8 cellular contexts compared by ENCODE assay signal in genomic region chr1:222643603-222643936, GRCh38. TPM values are rescaled to one million over a fixed set of nuclear protein-coding genes. Genes with fewer than 3 reads are reported as not detected.
DNase-seq lines count a peak whose midpoint lies in the region; ATAC-seq and TF ChIP-seq lines count a peak whose summit lies in the region.

No MANE protein-coding gene starts in this region.

- H3K4me1 ChIP-seq in parathyroid adenoma, result no peaks in the 10 kb centered on the region

- ATAC-seq in HG03139 (IDR thresholded peaks at IDR 0.05; ENCODE audit: unreplicated experiment), result no peak

- H3K9ac ChIP-seq in SU-DHL-6 (ENCODE audit: low read length) (peak overlapping the region; percentile 75), parathyroid adenoma (peak overlapping the region; percentile 21)

- no peaks in the 10 kb centered on the region for H3K9me2 ChIP-seq in SU-DHL-6 (replicated peaks; ENCODE audit: insufficient read depth, low read length)

- TF ChIP-seq CTCF in SU-DHL-6 (IDR thresholded peaks at IDR 0.05; ENCODE audit: insufficient read depth, low read length, poor library complexity, severe bottlenecking) (no peak), fibroblast of the aortic adventitia (IDR thresholded peaks at IDR 0.05; ENCODE audit: insufficient read depth, low read length) (no peak), parathyroid adenoma (IDR thresholded peaks at IDR 0.05) (no peak)

- peak overlapping the region; percentile 93 for H2AFZ ChIP-seq in SU-DHL-6 (ENCODE audit: low read depth, low read length, severe bottlenecking)
- H2AFZ ChIP-seq in parathyroid adenoma, result peak overlapping the region; percentile 94

- H3K79me2 ChIP-seq in SU-DHL-6 (ENCODE audit: insufficient read depth, low read length) (peaks cover 14% of the 10 kb centered on the region), parathyroid adenoma (peaks cover 4% of the 10 kb centered on the region)

- H3K36me3 ChIP-seq in SU-DHL-6 (ENCODE audit: low read length) (peaks cover 4% of the 10 kb centered on the region; the same call in 1 of the 2 replicates), parathyroid adenoma (ENCODE audit: control insufficient read depth, insufficient read depth, low read length) (no peaks in the 10 kb centered on the region)

- peak overlapping the region; percentile 76 for H3K4me3 ChIP-seq in SU-DHL-6 (ENCODE audit: insufficient read depth, low read length, poor library complexity, severe bottlenecking)
- peak overlapping the region; percentile 93 for H3K4me3 ChIP-seq in fibroblast of the aortic adventitia (ENCODE audit: low read depth, low read length)
- H3K4me3 ChIP-seq in parathyroid adenoma (ENCODE audit: low read depth, low read length), result peak overlapping the region; percentile 72

- peaks cover 10% of the 10 kb centered on the region; the same call in 1 of the 2 replicates for H3F3A ChIP-seq in SU-DHL-6 (ENCODE audit: insufficient read depth)

- H3K9me3 ChIP-seq in SU-DHL-6 (ENCODE audit: insufficient read depth, low read length) (no peaks in the 10 kb centered on the region), parathyroid adenoma (ENCODE audit: control insufficient read depth, low read length) (no peaks in the 10 kb centered on the region)

- DNase-seq in NCI-H524 (lab: John Stamatoyannopoulos, UW) (peak; percentile 1 to 49), NCI-H524 treated with DMSO at 0.1 percent for 48 hours (lab: John Stamatoyannopoulos, UW) (no peak), fibroblast of the aortic adventitia (ENCODE audit: low read depth) (no peak), superior temporal gyrus (ENCODE audit: extremely low spot score) (no peak), KG1 (lab: John Stamatoyannopoulos, UW) (no peak)

- H3K27me3 ChIP-seq in SU-DHL-6 (ENCODE audit: low read length) (no peaks in the 10 kb centered on the region), parathyroid adenoma (ENCODE audit: control insufficient read depth, insufficient read depth, low read length) (no peaks in the 10 kb centered on the region)

- H3K27ac ChIP-seq in SU-DHL-6 (ENCODE audit: low read depth, low read length) (peak overlapping the region; percentile 62), parathyroid adenoma (peak overlapping the region; percentile 88)

- peak overlapping the region; percentile 76 for H3K4me2 ChIP-seq in SU-DHL-6 (ENCODE audit: low read depth, low read length, poor library complexity, severe bottlenecking)
- peak overlapping the region; percentile 69 for H3K4me2 ChIP-seq in parathyroid adenoma (ENCODE audit: low read length)

- no peaks in the 10 kb centered on the region for H4K20me1 ChIP-seq in SU-DHL-6 (ENCODE audit: low read depth, low read length)

RNA-seq across cellular contexts. Expression of gene MIA3, which starts 25.7 kb away (rescaled TPM):
- total RNA-seq in fibroblast of the aortic adventitia (ENCODE audit: low replicate concordance), result 61.5 and 81.0 TPM in 2 replicates

RNA-seq across cellular contexts. Expression of gene TAF1A, which starts 53.8 kb away (rescaled TPM):
- 11.8 and 16.5 TPM in 2 replicates for total RNA-seq in fibroblast of the aortic adventitia (ENCODE audit: low replicate concordance)

Comparison
In these comparisons a context has a peak if more than half of its experiments do, and no peak if none do; other contexts are left out.
1. DNase-seq: peak in NCI-H524 (2 of 2); none in NCI-H524 treated with DMSO at 0.1 percent for 48 hours (single experiment), fibroblast of the aortic adventitia (single experiment), superior temporal gyrus (single experiment) and KG1 (single experiment).
2. Peak in every context shown above with its lines, with median percentiles within 50 percentile points of each other: H3K4me3 ChIP-seq.